27 cellular contexts compared by ENCODE assay signal in genomic region chr2:59787095-59787494, GRCh38.
"Had no signal": no experiment of that assay in that cellular context is flagged by ENCODE, and none has a peak within 500 bp of the region (broad histone marks: within the 10 kb centered on the region; RNA-seq: fewer than 3 reads in every experiment).

No MANE protein-coding gene starts in this region.

- H3K9me3 ChIP-seq: adrenal gland, SJSA1, SK-N-SH had no signal

- H3K27me3 ChIP-seq: adrenal gland, cardiac muscle cell had no signal

- H3K27ac Mint-ChIP-seq: activated CD4-positive, alpha-beta T cell treated with anti-CD3 and anti-CD28 coated beads, Interleukin-2, amount 10 ng/mL, durations not matched to agents 7 days and 5 days; activated CD8-positive, alpha-beta T cell treated with anti-CD3 and anti-CD28 coated beads, Interleukin-2, amount 10 ng/mL, durations not matched to agents 7 days and 5 days; activated naive CD4-positive, alpha-beta T cell treated with anti-CD3 and anti-CD28 coated beads for 36 hours; activated naive CD4-positive, alpha-beta T cell treated with anti-CD3 and anti-CD28 coated beads, Interleukin-2, amount 50 U/mL, for 72 hours; activated T-cell treated with anti-CD3 and anti-CD28 coated beads, Interleukin-2, amount 50 U/mL, for 24 hours; activated T-helper 2 cell treated with anti-CD3 and anti-CD28 coated beads, Interferon-gamma antibody, Interleukin-2, Interleukin-4, amounts not matched to agents 10 μg/mL and 5 μg/mL and 100 μg/mL, durations not matched to agents 14 hours and 24 hours and 36 hours; T-helper 1 cell treated with Interleukin-12 subunit alpha and Interleukin-12 subunit beta and Interleukin-4 antibody, amounts not matched to agents 30 μg/mL and 1 μg/mL, for 36 hours; T-helper 2 cell treated with Interferon-gamma antibody and Interleukin-4, amounts not matched to agents 5 μg/mL and 100 μg/mL, for 36 hours had no signal

- H3K4me2 ChIP-seq: KMS-11, SK-N-SH had no signal

- H3K36me3 Mint-ChIP-seq: activated naive CD4-positive, alpha-beta T cell treated with anti-CD3 and anti-CD28 coated beads, Interleukin-2, amount 50 U/mL, for 72 hours; brain had no signal

- FAIRE-seq: TTC549 had no signal

- H3K9me2 ChIP-seq: SK-N-SH had no signal

- ATAC-seq: activated CD8-positive, alpha-beta T cell treated with anti-CD3 and anti-CD28 coated beads, Interleukin-2, amount 10 ng/mL, durations not matched to agents 7 days and 5 days; activated naive CD4-positive, alpha-beta T cell treated with anti-CD3 and anti-CD28 coated beads, Interleukin-2, amount 50 U/mL, for 72 hours; Panc1 had no signal

- DNase-seq: activated CD4-positive, alpha-beta T cell treated with anti-CD3 and anti-CD28 coated beads, Interleukin-2, amount 10 ng/mL, durations not matched to agents 7 days and 5 days; activated CD4-positive, alpha-beta T cell treated with anti-CD3 and anti-CD28 coated beads, Interleukin-2, amount 50 U/mL, for 48 hours; activated CD8-positive, alpha-beta T cell treated with anti-CD3 and anti-CD28 coated beads, Interleukin-2, amount 10 ng/mL, durations not matched to agents 7 days and 5 days; activated gamma-delta T cell; activated naive CD4-positive, alpha-beta T cell treated with anti-CD3 and anti-CD28 coated beads for 36 hours; activated T-cell treated with anti-CD3 and anti-CD28 coated beads, Interleukin-2, amount 50 U/mL, for 24 hours; adrenal gland; anterior cingulate cortex; NCI-H1105; NCI-H1436; NCI-H1694; NCI-H1930; NCI-H2081 treated with DMSO at 0.1 percent for 48 hours; NCI-H345; NCI-H524 treated with DMSO at 0.1 percent for 48 hours; SHP77 treated with DMSO at 0.1 percent for 48 hours; SK-N-SH had no signal

- H3K27me3 Mint-ChIP-seq: activated CD4-positive, alpha-beta T cell treated with anti-CD3 and anti-CD28 coated beads, Interleukin-2, amount 10 ng/mL, durations not matched to agents 7 days and 5 days; activated T-cell treated with anti-CD3 and anti-CD28 coated beads, Interleukin-2, amount 50 U/mL, for 24 hours; brain had no signal

- H3K36me3 ChIP-seq: adrenal gland, cardiac muscle cell, SJSA1 had no signal

- H3K4me1 ChIP-seq: adrenal gland, SJSA1 had no signal

- H3K4me3 Mint-ChIP-seq: activated CD4-positive, alpha-beta T cell treated with anti-CD3 and anti-CD28 coated beads, Interleukin-2, amount 10 ng/mL, durations not matched to agents 7 days and 5 days; activated CD8-positive, alpha-beta T cell treated with anti-CD3 and anti-CD28 coated beads, Interleukin-2, amount 10 ng/mL, durations not matched to agents 7 days and 5 days; activated naive CD4-positive, alpha-beta T cell treated with anti-CD3 and anti-CD28 coated beads for 36 hours; activated T-cell treated with anti-CD3 and anti-CD28 coated beads, Interleukin-2, amount 50 U/mL, for 24 hours; brain; T-helper 1 cell treated with Interleukin-12 subunit alpha and Interleukin-12 subunit beta and Interleukin-4 antibody, amounts not matched to agents 30 μg/mL and 1 μg/mL, for 36 hours; T-helper 2 cell treated with Interferon-gamma antibody and Interleukin-4, amounts not matched to agents 5 μg/mL and 100 μg/mL, for 36 hours had no signal

- H3K4me3 ChIP-seq: adrenal gland, cardiac muscle cell, SJSA1 had no signal

- H3K27ac ChIP-seq: adrenal gland, cardiac muscle cell, KMS-11, SJSA1 had no signal

- H3K4me1 Mint-ChIP-seq: activated CD4-positive, alpha-beta T cell treated with anti-CD3 and anti-CD28 coated beads, Interleukin-2, amount 10 ng/mL, durations not matched to agents 7 days and 5 days had no signal

- H3K9ac ChIP-seq: KMS-11, SK-N-SH had no signal

- H3K9me3 Mint-ChIP-seq: activated CD4-positive, alpha-beta T cell treated with anti-CD3 and anti-CD28 coated beads, Interleukin-2, amount 10 ng/mL, durations not matched to agents 7 days and 5 days; activated naive CD4-positive, alpha-beta T cell treated with anti-CD3 and anti-CD28 coated beads for 36 hours; activated naive CD4-positive, alpha-beta T cell treated with anti-CD3 and anti-CD28 coated beads, Interleukin-2, amount 50 U/mL, for 72 hours; activated T-cell treated with anti-CD3 and anti-CD28 coated beads, Interleukin-2, amount 50 U/mL, for 24 hours; activated T-helper 2 cell treated with anti-CD3 and anti-CD28 coated beads, Interferon-gamma antibody, Interleukin-2, Interleukin-4, amounts not matched to agents 10 μg/mL and 5 μg/mL and 100 μg/mL, durations not matched to agents 14 hours and 24 hours and 36 hours; T-helper 1 cell treated with Interleukin-12 subunit alpha and Interleukin-12 subunit beta and Interleukin-4 antibody, amounts not matched to agents 30 μg/mL and 1 μg/mL, for 36 hours; T-helper 2 cell treated with Interferon-gamma antibody and Interleukin-4, amounts not matched to agents 5 μg/mL and 100 μg/mL, for 36 hours had no signal
